1 cellular context compared by ENCODE assay signal in genomic region chr4:162732871-162733270, GRCh38.
TF ChIP-seq lines count a peak whose summit lies in the region.

No MANE protein-coding gene starts in this region.

TF ChIP-seq in HepG2, 621 proteins besides CTCF, POLR2A, EP300 and RAD21 (continued from another document):
- TF ChIP-seq DMTF1 (CRISPR knock-in tag; IDR thresholded peaks at IDR 0.05) (no peak), NCOR1 (IDR thresholded peaks at IDR 0.05; ENCODE audit: borderline replicate concordance, low read length) (no peak), NKX3-1 (CRISPR knock-in tag; IDR thresholded peaks at IDR 0.05) (no peak), ZNF678 (CRISPR knock-in tag; IDR thresholded peaks at IDR 0.05) (no peak), FOXP1 (IDR thresholded peaks at IDR 0.05) (no peak), FOXP1 (CRISPR knock-in tag; IDR thresholded peaks at IDR 0.05) (no peak), MEF2D (CRISPR knock-in tag; IDR thresholded peaks at IDR 0.05) (no peak), ZNF414 (CRISPR knock-in tag; IDR thresholded peaks at IDR 0.05) (no peak), HCFC1 (IDR thresholded peaks at IDR 0.05; ENCODE audit: low read depth, low read length) (no peak), ZMAT5 (CRISPR knock-in tag; IDR thresholded peaks at IDR 0.05; ENCODE audit: borderline replicate concordance, low read depth) (no peak), GATAD1 (CRISPR knock-in tag; IDR thresholded peaks at IDR 0.05) (no peak), MAFG (CRISPR knock-in tag; IDR thresholded peaks at IDR 0.05) (no peak), ZBTB26 (CRISPR knock-in tag; IDR thresholded peaks at IDR 0.05; ENCODE audit: borderline replicate concordance) (no peak)
